ENCODE assay signal across 31 cellular contexts in the genomic region with DNA sequence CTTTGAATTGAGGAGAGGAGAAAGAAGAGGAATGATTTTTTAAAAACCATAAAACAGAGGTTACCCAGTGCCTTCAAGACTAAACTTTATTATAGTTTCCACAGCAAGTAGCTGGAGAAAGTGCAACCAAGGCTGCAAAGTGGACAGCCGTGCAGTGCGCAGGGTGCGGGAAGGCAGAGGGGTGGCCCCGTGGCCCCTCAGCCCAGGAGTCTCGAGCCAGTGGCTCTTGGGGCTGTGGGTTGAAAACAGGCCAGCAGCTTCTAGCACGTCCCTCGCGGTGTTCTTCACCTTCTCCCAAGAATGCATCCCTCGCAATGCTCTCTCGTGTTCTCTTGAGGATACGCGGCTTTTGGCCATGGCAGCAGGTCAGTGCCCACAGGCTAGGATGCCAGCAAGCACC. TPM values are rescaled to one million over a fixed set of nuclear protein-coding genes. Genes with fewer than 3 reads are reported as not detected.
"Had no signal": no experiment of that assay in that cellular context is flagged by ENCODE, and none has a peak within 500 bp of the region (broad histone marks: within the 10 kb centered on the region; RNA-seq: fewer than 3 reads in every experiment).

No MANE protein-coding gene starts in this region.

- H3K4me1 ChIP-seq: body of pancreas, foreskin keratinocyte, gastrocnemius medialis, heart left ventricle had no signal

- H3K36me3 ChIP-seq: gastrocnemius medialis, heart left ventricle had no signal

- H3K27me3 ChIP-seq: body of pancreas, foreskin keratinocyte had no signal

- H3K27me3 Mint-ChIP-seq: dendritic cell treated with granulocyte-macrophage colony-stimulating factor and Interleukin-4, amounts not matched to agents 40 ng/mL and 50 ng/mL, for 4 days had no signal

- ATAC-seq: activated CD4-positive, alpha-beta T cell treated with anti-CD3 and anti-CD28 coated beads for 36 hours; activated CD8-positive, alpha-beta memory T cell treated with anti-CD3 and anti-CD28 coated beads, Interleukin-2, amount 10 ng/mL, durations not matched to agents 7 days and 5 days; activated CD8-positive, alpha-beta T cell treated with anti-CD3 and anti-CD28 coated beads, Interleukin-2, amount 10 ng/mL, durations not matched to agents 7 days and 5 days; activated T-helper 17 cell treated with anti-CD3 and anti-CD28 coated beads, Interleukin-2, amount 50 U/mL, for 72 hours; body of pancreas; foreskin keratinocyte; gastrocnemius medialis; heart left ventricle; SK-N-SH treated with all-trans-retinoic acid at 6 μM for 48 hours had no signal

- H3K4me3 ChIP-seq: body of pancreas, coronary artery, dorsolateral prefrontal cortex, gastrocnemius medialis, heart left ventricle had no signal

- H3K9me3 ChIP-seq: body of pancreas, gastrocnemius medialis, heart left ventricle had no signal

- H3K36me3 Mint-ChIP-seq: activated CD8-positive, alpha-beta memory T cell treated with anti-CD3 and anti-CD28 coated beads, Interleukin-2, amount 10 ng/mL, durations not matched to agents 7 days and 5 days; activated naive CD8-positive, alpha-beta T cell had no signal

- H3K27ac ChIP-seq: body of pancreas, coronary artery, epithelial cell of prostate, foreskin keratinocyte, gastrocnemius medialis had no signal

- H3K27ac Mint-ChIP-seq: activated CD4-positive, alpha-beta memory T cell treated with anti-CD3 and anti-CD28 coated beads for 36 hours; activated CD4-positive, alpha-beta T cell treated with anti-CD3 and anti-CD28 coated beads for 36 hours; activated CD4-positive, alpha-beta T cell treated with anti-CD3 and anti-CD28 coated beads, Interleukin-2, amount 10 ng/mL, durations not matched to agents 24 days and 14 days; activated CD8-positive, alpha-beta T cell treated with anti-CD3 and anti-CD28 coated beads, Interleukin-2, amount 10 ng/mL, durations not matched to agents 7 days and 5 days; activated naive CD8-positive, alpha-beta T cell; dendritic cell treated with granulocyte-macrophage colony-stimulating factor and Interleukin-4, amounts not matched to agents 40 ng/mL and 50 ng/mL, for 4 days had no signal

- DNase-seq: activated CD4-positive, alpha-beta memory T cell treated with anti-CD3 and anti-CD28 coated beads for 36 hours; activated CD4-positive, alpha-beta T cell treated with anti-CD3 and anti-CD28 coated beads for 36 hours; activated CD4-positive, alpha-beta T cell treated with anti-CD3 and anti-CD28 coated beads, Interleukin-2, amount 10 ng/mL, durations not matched to agents 24 days and 14 days; activated CD4-positive, CD25-positive, alpha-beta regulatory T cell; activated CD4-positive, CD25-positive, alpha-beta regulatory T cell treated with anti-CD3 and anti-CD28 coated beads, Interleukin-2, amount 50 U/mL, for 72 hours; activated CD8-positive, alpha-beta memory T cell treated with anti-CD3 and anti-CD28 coated beads, Interleukin-2, amount 10 ng/mL, durations not matched to agents 7 days and 5 days; activated CD8-positive, alpha-beta memory T cell treated with anti-CD3 and anti-CD28 coated beads, Interleukin-2, amount 50 U/mL, for 4 hours; activated CD8-positive, alpha-beta T cell treated with anti-CD3 and anti-CD28 coated beads, Interleukin-2, amount 10 ng/mL, durations not matched to agents 7 days and 5 days; activated effector memory CD4-positive, alpha-beta T cell treated with Interleukin-2 at 50 U/mL for 16 hours; activated gamma-delta T cell treated with Interleukin-2 at 50 U/mL for 16 hours; activated naive CD4-positive, alpha-beta T cell treated with anti-CD3 and anti-CD28 coated beads, Interleukin-2, amount 50 U/mL, for 16 hours; activated naive CD4-positive, alpha-beta T cell treated with Interleukin-2 at 50 U/mL for 16 hours; activated T-cell treated with anti-CD3 and anti-CD28 coated beads, Interleukin-2, amount 50 U/mL, for 24 hours; amniotic stem cell; anterior cingulate cortex; body of pancreas; central memory CD4-positive, alpha-beta T cell; cerebellar nuclear complex; dorsolateral prefrontal cortex; effector memory CD4-positive, alpha-beta T cell; foreskin keratinocyte; gastrocnemius medialis; glutamatergic neuron; heart left ventricle had no signal

- H3K4me3 Mint-ChIP-seq: activated CD4-positive, alpha-beta memory T cell treated with anti-CD3 and anti-CD28 coated beads for 36 hours; activated CD4-positive, alpha-beta T cell treated with anti-CD3 and anti-CD28 coated beads for 36 hours; activated CD4-positive, alpha-beta T cell treated with anti-CD3 and anti-CD28 coated beads, Interleukin-2, amount 10 ng/mL, durations not matched to agents 24 days and 14 days; activated CD8-positive, alpha-beta memory T cell treated with anti-CD3 and anti-CD28 coated beads, Interleukin-2, amount 10 ng/mL, durations not matched to agents 7 days and 5 days; activated CD8-positive, alpha-beta T cell treated with anti-CD3 and anti-CD28 coated beads, Interleukin-2, amount 10 ng/mL, durations not matched to agents 7 days and 5 days; activated naive CD8-positive, alpha-beta T cell; dendritic cell treated with granulocyte-macrophage colony-stimulating factor and Interleukin-4, amounts not matched to agents 40 ng/mL and 50 ng/mL, for 4 days had no signal

RNA-seq across cellular contexts. Expression of gene ALKAL2, which starts 28.5 kb away (rescaled TPM):
- total RNA-seq: activated CD4-positive, alpha-beta memory T cell treated with anti-CD3 and anti-CD28 coated beads for 36 hours; activated CD4-positive, alpha-beta T cell treated with anti-CD3 and anti-CD28 coated beads for 36 hours; activated CD8-positive, alpha-beta memory T cell treated with anti-CD3 and anti-CD28 coated beads for 36 hours; activated CD8-positive, alpha-beta memory T cell treated with anti-CD3 and anti-CD28 coated beads, Interleukin-2, amount 10 ng/mL, durations not matched to agents 7 days and 5 days; activated CD8-positive, alpha-beta T cell treated with anti-CD3 and anti-CD28 coated beads, Interleukin-2, amount 10 ng/mL, durations not matched to agents 7 days and 5 days; activated T-helper 17 cell treated with anti-CD3 and anti-CD28 coated beads, Interleukin-2, amount 50 U/mL, for 72 hours; foreskin keratinocyte; gastrocnemius medialis had no signal
- polyA plus RNA-seq: foreskin keratinocyte had no signal
